ENCODE assay signal across 8 cellular contexts in genomic region chr19:13838943-13839192, GRCh38. TPM values are rescaled to one million over a fixed set of nuclear protein-coding genes. Genes with fewer than 3 reads are reported as not detected.
DNase-seq lines count a peak whose midpoint lies in the region; ATAC-seq, FAIRE-seq and TF ChIP-seq lines count a peak whose summit lies in the region.

No MANE protein-coding gene starts in this region.

- POLR2A ChIA-PET in A549 (lab: Yijun Ruan, JAX), result interaction anchor here (0.9 to 4.2 kb wide), 4 partner anchors 9 to 41 kb away, joined by 3 to 41 read pairs (median 7); no protein-coding TSS in a partner anchor

- 3% methylated on average over 10 of the region's 13 CpGs for WGBS in A549 (ENCODE audit: missing lambda C conversion rate)

- H3K4me1 ChIP-seq in A549 (peaks cover 57% of the 10 kb centered on the region), mucosa of descending colon (ENCODE audit: low read depth) (peaks cover 48% of the 10 kb centered on the region)

- TF ChIP-seq POLR2A in A549 (IDR thresholded peaks at IDR 0.05; ENCODE audit: low read length), result no peak

- intact Hi-C loops in mucosa of descending colon (cut with DNase I, micrococcal nuclease), result no loop called here

- TF ChIP-seq EP300 in A549 (IDR thresholded peaks at IDR 0.05), result no peak

- FAIRE-seq in A549 (lab: Jason Lieb, UNC) (no peak), HTR-8/SVneo (lab: Jason Lieb, UNC) (peak; percentile 16)

- no peak for TF ChIP-seq RAD21 in A549 (conservative IDR thresholded peaks at IDR 0.05 in 1 of 2, IDR thresholded peaks at IDR 0.05 in 1 of 2)

- TF ChIP-seq CTCF in A549 (IDR thresholded peaks at IDR 0.05) (no peak), mucosa of descending colon (IDR thresholded peaks at IDR 0.05) (no peak)

- peak overlapping the region; percentile 95 for H3K4me3 ChIP-seq in A549
- peak overlapping the region; percentile 11 for H3K4me3 ChIP-seq in mucosa of descending colon

- H3K36me3 ChIP-seq in mucosa of descending colon (ENCODE audit: low read depth), result no peaks in the 10 kb centered on the region

- no peak for DNase-seq in A549 (ENCODE audit: low read depth in 1 of 2, low spot score in 1 of 2)
- DNase-seq in HTR-8/SVneo (ENCODE audit: insufficient read length, low spot score), result no peak
- DNase-seq in T47D (ENCODE audit: low read depth in 1 of 2, low spot score in 1 of 2), result peak; percentile 30 to 70
- no peak for DNase-seq in mucosa of descending colon
- DNase-seq in stimulated activated CD4-positive, alpha-beta T cell treated with anti-CD3 and anti-CD28 coated beads, Interleukin-15, amount 100 ng/mL, for 24 hours, result no peak
- no peak for DNase-seq in NCI-H2029 treated with DMSO at 0.1 percent for 48 hours (lab: John Stamatoyannopoulos, UW)

- in situ Hi-C loops in T47D (cut with HindIII; ENCODE audit: low pct_unique_long_range_greater_than_20kb, low sequenced_read_pairs), result no loop called here

- peak overlapping the region; percentile 100 for H3K27ac ChIP-seq in A549

- CTCF ChIA-PET in A549 (lab: Yijun Ruan, JAX), result interaction anchor here (0.8 to 10.7 kb wide), 2 partner anchors 17 to 33 kb away, joined by 4 to 271 read pairs; no protein-coding TSS in a partner anchor

- peak overlapping the region; percentile 100 for H3K4me2 ChIP-seq in A549

- H3K9me3 ChIP-seq in A549 (no peaks in the 10 kb centered on the region), mucosa of descending colon (no peaks in the 10 kb centered on the region)

- ATAC-seq in A549 (peak in 1 of 2 experiments; percentile 2; a peak in 2 of 6 replicates), mucosa of descending colon (no peak), HG02623 (IDR thresholded peaks at IDR 0.05; ENCODE audit: unreplicated experiment) (no peak), GM21528 (IDR thresholded peaks at IDR 0.05; ENCODE audit: low FRiP score, unreplicated experiment) (no peak)

TF ChIP-seq in A549, 52 proteins besides CTCF, POLR2A, EP300 and RAD21:
- TF ChIP-seq CHD2 (IDR thresholded peaks at IDR 0.05; ENCODE audit: low read length, partially characterized antibody) (no peak), E2F6 (IDR thresholded peaks at IDR 0.05; ENCODE audit: borderline replicate concordance, low read depth) (no peak), HOXA7 (CRISPR knock-in tag; IDR thresholded peaks at IDR 0.05) (no peak), USF2 (IDR thresholded peaks at IDR 0.05) (no peak), FOXS1 (CRISPR knock-in tag; IDR thresholded peaks at IDR 0.05) (no peak), TFCP2L1 (CRISPR knock-in tag; IDR thresholded peaks at IDR 0.05) (peak; percentile 63; the same call in 1 of the 2 replicates), MAFK (IDR thresholded peaks at IDR 0.05; ENCODE audit: partially characterized antibody) (peak; percentile 57), NR3C1 (IDR thresholded peaks at IDR 0.05) (no peak), NFE2L2 (conservative IDR thresholded peaks at IDR 0.05; ENCODE audit: low read length) (no peak)

RNA-seq across cellular contexts. Expression of gene NANOS3, which starts 38.1 kb away (rescaled TPM):
- polyA plus RNA-seq in A549 (2011; rRNA removed) (0.31 and 0.53 TPM in 2 replicates), A549 (2017; fragmentation: RNase III; extraction: RNeasy Plus Mini Kit Qiagen cat#74134 plus additional on column Dnase treatment) (0.78 to 1.2 TPM (median 1.1 TPM) in 3 replicates)
- polyA plus RNA-seq in A549 (2012; cell fraction: cytosol; rRNA removed), result 0.79 and 1.8 TPM in 2 replicates
- 2.4 and 2.7 TPM in 2 replicates for polyA plus RNA-seq in A549 (2012; cell fraction: nucleus; rRNA removed)
- not detected in 2 replicates for polyA minus RNA-seq in A549 (2011; rRNA and poly(A)+ RNA removed)
- total RNA-seq in mucosa of descending colon, result 1 to 10 TPM in 1 of 3 donors, not detected in 2; 1.5 TPM

RNA-seq across cellular contexts. Expression of gene ZSWIM4, which starts 43.6 kb away (rescaled TPM):
- polyA plus RNA-seq in A549 (2011; rRNA removed) (1.6 and 1.7 TPM in 2 replicates), A549 (2017; fragmentation: RNase III; extraction: RNeasy Plus Mini Kit Qiagen cat#74134 plus additional on column Dnase treatment) (3.4 to 3.9 TPM (median 3.7 TPM) in 3 replicates)
- polyA plus RNA-seq in A549 (2012; cell fraction: cytosol; rRNA removed), result 3.0 and 4.5 TPM in 2 replicates
- polyA plus RNA-seq in A549 (2012; cell fraction: nucleus; rRNA removed), result 6.2 and 8.3 TPM in 2 replicates
- polyA minus RNA-seq in A549 (2011; rRNA and poly(A)+ RNA removed), result 2.6 and 3.2 TPM in 2 replicates
- 1 to 10 TPM; 4.1 to 4.6 (median 4.1) TPM for total RNA-seq in mucosa of descending colon

Comparison
In these comparisons a context has a peak if more than half of its experiments do, and no peak if none do; other contexts are left out.
1. DNase-seq: peak in T47D (2 of 2); none in A549 (0 of 2), HTR-8/SVneo (single experiment), mucosa of descending colon (0 of 3), stimulated activated CD4-positive, alpha-beta T cell treated with anti-CD3 and anti-CD28 coated beads, Interleukin-15, amount 100 ng/mL, for 24 hours (single experiment) and NCI-H2029 treated with DMSO at 0.1 percent for 48 hours (single experiment).